ENCODE assay signal across 1 cellular context in genomic region chr3:152244156-152244888, GRCh38.
TF ChIP-seq lines count a peak whose summit lies in the region.

No MANE protein-coding gene starts in this region.

TF ChIP-seq in K562, 482 proteins besides CTCF, POLR2A, EP300 and RAD21 (continued from another document and continues in another):
- TF ChIP-seq ZNF318 (IDR thresholded peaks at IDR 0.05; ENCODE audit: borderline replicate concordance in 1 of 2, low read depth in 1 of 2) (no peak), ARID3B (CRISPR knock-in tag; IDR thresholded peaks at IDR 0.05; ENCODE audit: borderline replicate concordance) (no peak), BCLAF1 (IDR thresholded peaks at IDR 0.05; ENCODE audit: borderline replicate concordance in 1 of 2, control insufficient read depth in 1 of 2, low read depth in 2 of 2, low read length in 1 of 2) (0 out of 4 replicates have a peak, but pooled peaks of 1 of the 2 experiments have one; percentile 15), ID3 (CRISPR knock-in tag; IDR thresholded peaks at IDR 0.05) (no peak), ID3 (tag; IDR thresholded peaks at IDR 0.05) (no peak), PHF21A (IDR thresholded peaks at IDR 0.05; ENCODE audit: borderline replicate concordance, low read depth) (no peak), MAFK (IDR thresholded peaks at IDR 0.05; ENCODE audit: low read length) (no peak), ATF3 (IDR thresholded peaks at IDR 0.05) (0 out of 2 replicates have a peak, but pooled peaks have one; percentile 24), ATF3 (CRISPR knock-in tag; conservative IDR thresholded peaks at IDR 0.05) (no peak), ZNF12 (CRISPR knock-in tag; IDR thresholded peaks at IDR 0.05) (no peak), ZNF512 (tag; IDR thresholded peaks at IDR 0.05) (no peak), USF1 (CRISPR knock-in tag; IDR thresholded peaks at IDR 0.05) (no peak), FOXP4 (CRISPR knock-in tag; IDR thresholded peaks at IDR 0.05; ENCODE audit: borderline replicate concordance) (no peak), KLF13 (tag; IDR thresholded peaks at IDR 0.05; ENCODE audit: borderline replicate concordance, low read depth) (no peak), YY1 (IDR thresholded peaks at IDR 0.05; ENCODE audit: borderline replicate concordance in 1 of 3, control insufficient read depth in 1 of 3, extremely low read depth in 1 of 3, insufficient read depth in 3 of 3, insufficient read length in 1 of 3, insufficient replicate concordance in 2 of 3, low read depth in 1 of 3, low read length in 2 of 3) (no peak), ELK1 (CRISPR knock-in tag; IDR thresholded peaks at IDR 0.05) (no peak), ZNF217 (CRISPR knock-in tag; IDR thresholded peaks at IDR 0.05) (no peak), NR4A1 (CRISPR knock-in tag; IDR thresholded peaks at IDR 0.05) (no peak), NR4A1 (tag; IDR thresholded peaks at IDR 0.05) (peak; percentile 12; the same call in 1 of the 2 replicates), CBFA2T3 (IDR thresholded peaks at IDR 0.05) (no peak), SREBF2 (CRISPR knock-in tag; IDR thresholded peaks at IDR 0.05) (no peak), TFAP4 (CRISPR knock-in tag; IDR thresholded peaks at IDR 0.05; ENCODE audit: borderline replicate concordance) (no peak), SMARCA4 (IDR thresholded peaks at IDR 0.05) (no peak), BMI1 (IDR thresholded peaks at IDR 0.05; ENCODE audit: low read length) (no peak), ZNF384 (IDR thresholded peaks at IDR 0.05; ENCODE audit: low read depth, low read length) (peak; percentile 73), HNRNPLL (IDR thresholded peaks at IDR 0.05; ENCODE audit: low read depth, low read length, poor library complexity, severe bottlenecking) (no peak), DPF2 (IDR thresholded peaks at IDR 0.05) (peak; percentile 10; the same call in 1 of the 2 replicates), XRCC3 (IDR thresholded peaks at IDR 0.05) (no peak), ZNF354B (CRISPR knock-in tag; IDR thresholded peaks at IDR 0.05) (peak; percentile 14; the same call in 1 of the 2 replicates), ARNT (IDR thresholded peaks at IDR 0.05) (no peak), CEBPG (CRISPR knock-in tag; IDR thresholded peaks at IDR 0.05) (no peak), CEBPG (tag; conservative IDR thresholded peaks at IDR 0.05 in 1 of 2, IDR thresholded peaks at IDR 0.05 in 1 of 2) (peak; percentile 42 to 85; a peak in 2 of 4 replicates), RFX1 (IDR thresholded peaks at IDR 0.05) (no peak), GTF2E2 (tag; IDR thresholded peaks at IDR 0.05) (no peak), CTBP1 (IDR thresholded peaks at IDR 0.05; ENCODE audit: borderline replicate concordance) (no peak), BDP1 (IDR thresholded peaks at IDR 0.05; ENCODE audit: insufficient read depth, insufficient read length) (no peak), HNRNPUL1 (IDR thresholded peaks at IDR 0.05; ENCODE audit: low read length) (no peak), PTTG1 (tag; IDR thresholded peaks at IDR 0.05; ENCODE audit: low read depth) (no peak), RBM39 (optimal IDR thresholded peaks at IDR 0.05; ENCODE audit: low read depth, low read length) (no peak), ZNF830 (CRISPR knock-in tag; IDR thresholded peaks at IDR 0.05) (no peak), ESRRB (CRISPR knock-in tag; IDR thresholded peaks at IDR 0.05; ENCODE audit: borderline replicate concordance) (no peak), RHOXF2B (CRISPR knock-in tag; conservative IDR thresholded peaks at IDR 0.05) (no peak), MCM5 (IDR thresholded peaks at IDR 0.05; ENCODE audit: low read depth) (no peak), FOSL1 (tag; conservative IDR thresholded peaks at IDR 0.05) (no peak)
